Comparison of ENCODE assay signal across 13 cellular contexts in the genomic region with DNA sequence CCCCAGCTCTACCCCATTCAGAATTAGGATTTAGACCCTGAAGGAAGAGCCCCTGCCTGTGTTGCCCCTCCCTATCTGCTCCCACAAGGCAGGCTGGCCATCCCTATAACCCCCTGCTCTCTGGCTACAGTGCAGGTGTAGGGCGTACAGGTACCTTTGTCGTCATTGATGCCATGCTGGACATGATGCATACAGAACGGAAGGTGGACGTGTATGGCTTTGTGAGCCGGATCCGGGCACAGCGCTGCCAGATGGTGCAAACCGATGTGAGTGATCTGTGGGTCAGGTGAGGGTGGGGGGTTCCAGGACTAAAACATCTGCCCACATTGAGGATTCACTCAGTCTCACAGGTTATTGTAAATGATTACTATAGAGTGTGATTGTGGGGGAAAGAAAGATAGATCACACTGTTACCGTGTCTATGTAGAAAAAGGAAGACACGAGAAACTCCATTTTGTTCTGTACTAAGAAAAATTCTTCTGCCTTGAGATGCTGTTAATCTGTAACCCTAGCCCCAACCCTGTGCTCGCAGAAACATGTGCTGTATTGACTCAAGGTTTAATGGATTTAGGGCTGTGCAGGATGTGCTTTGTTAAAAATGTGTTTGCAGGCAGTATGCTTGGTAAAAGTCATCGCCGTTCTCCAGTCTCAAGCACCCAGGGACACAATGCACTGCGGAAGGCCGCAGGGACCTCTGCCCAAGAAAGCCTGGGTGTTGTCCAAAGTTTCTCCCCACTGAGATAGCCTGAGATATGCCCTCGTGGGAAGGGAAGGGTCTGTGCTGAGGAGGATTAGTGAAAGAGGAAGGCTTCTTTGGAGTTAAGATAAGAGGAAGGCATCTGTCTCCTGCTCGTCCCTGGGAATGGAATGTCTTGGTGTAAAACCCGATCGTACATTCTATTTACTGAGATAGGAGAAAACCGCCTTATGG. TPM values are rescaled to one million over a fixed set of nuclear protein-coding genes. Genes with fewer than 3 reads are reported as not detected.
"Had no signal": no experiment of that assay in that cellular context is flagged by ENCODE, and none has a peak within 500 bp of the region (broad histone marks: within the 10 kb centered on the region; RNA-seq: fewer than 3 reads in every experiment).

No MANE protein-coding gene starts in this region.

RNA-seq across cellular contexts. Expression of gene GNRH2, which starts 20.6 kb away (rescaled TPM):
- total RNA-seq: ascending aorta, dermis microvascular lymphatic vessel endothelial cell, esophagus muscularis mucosa, gastrocnemius medialis, left cardiac atrium, lower leg skin, osteocyte, pulmonary artery endothelial cell, SK-MEL-5, skeletal muscle tissue had no signal

RNA-seq across cellular contexts. Expression of gene OXT, which starts 48.6 kb away (rescaled TPM):
- total RNA-seq: ascending aorta, dermis microvascular lymphatic vessel endothelial cell, endothelial cell of umbilical vein, esophagus muscularis mucosa, lower leg skin, osteocyte, pulmonary artery endothelial cell, SK-MEL-5, skeletal muscle tissue, thyroid gland, ureter had no signal
